In genomic region chr16:73636196-73636595, GRCh38 we compare ENCODE assay signal across 25 cellular contexts.
"Had no signal": no experiment of that assay in that cellular context is flagged by ENCODE, and none has a peak within 500 bp of the region (broad histone marks: within the 10 kb centered on the region; RNA-seq: fewer than 3 reads in every experiment).

No MANE protein-coding gene starts in this region.

- H3K4me3 ChIP-seq: coronary artery, dorsolateral prefrontal cortex, esophagus muscularis mucosa, gastroesophageal sphincter, heart left ventricle, hepatocyte, left lung, lung had no signal

- H3K36me3 Mint-ChIP-seq: immature natural killer cell, memory B cell had no signal

- FAIRE-seq: colon, endothelial cell of umbilical vein, frontal cortex, keratinocyte had no signal

- H3K4me2 ChIP-seq: hepatocyte had no signal

- H3K4me1 ChIP-seq: esophagus muscularis mucosa, foreskin keratinocyte, gastroesophageal sphincter, left lung had no signal

- H3K27me3 ChIP-seq: esophagus muscularis mucosa, foreskin keratinocyte, gastroesophageal sphincter, heart left ventricle, hepatocyte, left lung had no signal

- H3K4me1 Mint-ChIP-seq: immature natural killer cell; memory B cell; naive thymus-derived CD4-positive, alpha-beta T cell had no signal

- H3K36me3 ChIP-seq: esophagus muscularis mucosa, gastroesophageal sphincter, heart left ventricle, left lung had no signal

- H3K27ac ChIP-seq: coronary artery, dorsolateral prefrontal cortex, esophagus muscularis mucosa, foreskin keratinocyte, gastroesophageal sphincter, heart left ventricle, hepatocyte, left lung had no signal

- H2AFZ ChIP-seq: hepatocyte had no signal

- H3K79me2 ChIP-seq: hepatocyte had no signal

- ATAC-seq: foreskin keratinocyte; gastroesophageal sphincter; heart left ventricle; left cardiac atrium; left lung; left ventricle myocardium superior; naive thymus-derived CD4-positive, alpha-beta T cell had no signal

- H3K4me3 Mint-ChIP-seq: immature natural killer cell; memory B cell; naive thymus-derived CD4-positive, alpha-beta T cell had no signal

- H3K27ac Mint-ChIP-seq: immature natural killer cell; memory B cell; naive thymus-derived CD4-positive, alpha-beta T cell had no signal

- DNase-seq: dermis blood vessel endothelial cell; dorsolateral prefrontal cortex; effector CD4-positive, alpha-beta T cell; effector memory CD4-positive, alpha-beta T cell; foreskin keratinocyte; heart left ventricle; hypothalamus; immature natural killer cell; left cardiac atrium; left lung; left ventricle myocardium superior; mammary epithelial cell; mesendoderm; midbrain; naive thymus-derived CD4-positive, alpha-beta T cell had no signal

- H3K27me3 Mint-ChIP-seq: memory B cell had no signal
